Comparison of ENCODE assay signal across 1 cellular context in the genomic region with DNA sequence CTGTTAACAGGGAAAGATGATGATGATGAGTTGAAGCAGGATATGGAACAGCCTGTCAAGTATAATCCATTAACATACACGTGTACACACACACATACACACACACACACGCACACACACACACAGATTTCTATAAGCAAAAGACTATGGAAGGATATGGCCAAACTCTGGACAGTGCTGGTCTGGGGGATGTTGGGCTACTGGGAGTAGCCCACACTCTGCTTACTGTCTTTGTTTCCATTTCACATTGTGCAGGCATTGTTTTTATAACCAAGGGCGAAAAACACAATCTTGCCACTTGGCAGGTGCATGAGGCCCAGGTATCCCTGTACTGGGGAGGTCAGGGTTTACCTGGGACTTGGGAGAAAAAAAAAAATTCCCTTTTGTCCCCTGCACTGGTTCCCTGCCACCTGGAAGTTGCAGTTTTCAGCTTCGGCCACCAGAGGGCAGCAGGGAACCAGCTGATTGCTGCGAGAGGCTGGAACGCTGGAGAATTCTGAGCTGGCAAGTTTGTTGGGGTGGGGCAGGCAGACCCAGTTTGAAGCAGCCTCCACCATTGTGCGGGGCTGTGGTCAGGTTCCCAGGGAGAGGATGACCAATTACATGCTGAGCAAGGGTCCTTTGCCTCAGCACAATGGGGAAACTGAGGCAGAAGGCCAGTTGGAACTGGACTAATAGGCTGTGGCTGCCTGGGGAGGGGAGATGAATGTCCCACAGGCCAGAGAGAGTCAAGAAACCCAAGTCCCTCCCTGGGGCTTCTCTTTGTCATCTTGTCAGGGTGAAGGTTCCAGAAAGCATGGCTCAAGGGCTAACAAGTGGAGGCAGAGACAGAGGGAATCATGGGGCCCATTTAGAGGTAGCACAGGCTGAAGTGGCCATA.
TF ChIP-seq lines count a peak whose summit lies in the region.

No MANE protein-coding gene starts in this region.

TF ChIP-seq in K562, 482 proteins besides CTCF, POLR2A, EP300 and RAD21 (continued from another document and continues in another):
- TF ChIP-seq, protein P1, sequence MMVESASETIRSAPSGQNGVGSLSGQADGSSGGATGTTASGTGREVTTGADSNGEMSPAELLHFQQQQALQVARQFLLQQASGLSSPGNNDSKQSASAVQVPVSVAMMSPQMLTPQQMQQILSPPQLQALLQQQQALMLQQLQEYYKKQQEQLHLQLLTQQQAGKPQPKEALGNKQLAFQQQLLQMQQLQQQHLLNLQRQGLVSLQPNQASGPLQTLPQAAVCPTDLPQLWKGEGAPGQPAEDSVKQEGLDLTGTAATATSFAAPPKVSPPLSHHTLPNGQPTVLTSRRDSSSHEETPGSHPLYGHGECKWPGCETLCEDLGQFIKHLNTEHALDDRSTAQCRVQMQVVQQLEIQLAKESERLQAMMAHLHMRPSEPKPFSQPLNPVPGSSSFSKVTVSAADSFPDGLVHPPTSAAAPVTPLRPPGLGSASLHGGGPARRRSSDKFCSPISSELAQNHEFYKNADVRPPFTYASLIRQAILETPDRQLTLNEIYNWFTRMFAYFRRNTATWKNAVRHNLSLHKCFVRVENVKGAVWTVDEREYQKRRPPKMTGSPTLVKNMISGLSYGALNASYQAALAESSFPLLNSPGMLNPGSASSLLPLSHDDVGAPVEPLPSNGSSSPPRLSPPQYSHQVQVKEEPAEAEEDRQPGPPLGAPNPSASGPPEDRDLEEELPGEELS (CRISPR knock-in tag; IDR thresholded peaks at IDR 0.05; ENCODE audit: borderline replicate concordance): no peak
- TF ChIP-seq HEY1 (CRISPR knock-in tag; IDR thresholded peaks at IDR 0.05; ENCODE audit: borderline replicate concordance) (no peak), ZNF830 (CRISPR knock-in tag; IDR thresholded peaks at IDR 0.05) (no peak), SRSF7 (optimal IDR thresholded peaks at IDR 0.05; ENCODE audit: low read depth, low read length) (no peak), E2F4 (CRISPR knock-in tag; IDR thresholded peaks at IDR 0.05; ENCODE audit: low read depth) (no peak), SIRT6 (IDR thresholded peaks at IDR 0.05; ENCODE audit: low read depth, low read length) (no peak), SMC3 (conservative IDR thresholded peaks at IDR 0.05; ENCODE audit: insufficient read depth, low read depth, low read length) (peak; percentile 100), RCOR1 (IDR thresholded peaks at IDR 0.05; ENCODE audit: borderline replicate concordance in 1 of 2, low read depth in 2 of 2, low read length in 2 of 2) (peak in 1 of 2 experiments; percentile 52; a peak in 1 of 4 replicates), GABPA (tag; conservative IDR thresholded peaks at IDR 0.05; ENCODE audit: low read depth) (no peak), BDP1 (IDR thresholded peaks at IDR 0.05; ENCODE audit: insufficient read depth, insufficient read length) (no peak), TARDBP (IDR thresholded peaks at IDR 0.05) (0 out of 2 replicates have a peak, but pooled peaks have one; percentile 30), ZNF695 (CRISPR knock-in tag; IDR thresholded peaks at IDR 0.05) (no peak), CC2D1A (IDR thresholded peaks at IDR 0.05) (peak; percentile 79), NFIX (CRISPR knock-in tag; IDR thresholded peaks at IDR 0.05; ENCODE audit: low read depth) (no peak), ZNF134 (CRISPR knock-in tag; conservative IDR thresholded peaks at IDR 0.05) (no peak), FOXA3 (CRISPR knock-in tag; conservative IDR thresholded peaks at IDR 0.05 in 1 of 2, IDR thresholded peaks at IDR 0.05 in 1 of 2) (0 out of 4 replicates have a peak, but pooled peaks of 1 of the 2 experiments have one; percentile 21), GTF2A2 (tag; IDR thresholded peaks at IDR 0.05) (no peak), MCM3 (IDR thresholded peaks at IDR 0.05) (peak; percentile 24; the same call in 1 of the 2 replicates), DMBX1 (CRISPR knock-in tag; IDR thresholded peaks at IDR 0.05; ENCODE audit: borderline replicate concordance) (no peak), MGA (IDR thresholded peaks at IDR 0.05) (no peak), ILK (tag; IDR thresholded peaks at IDR 0.05; ENCODE audit: borderline replicate concordance, low read depth) (no peak), CEBPZ (IDR thresholded peaks at IDR 0.05; ENCODE audit: borderline replicate concordance, low read depth, low read length) (no peak), ZBTB7A (IDR thresholded peaks at IDR 0.05; ENCODE audit: borderline replicate concordance, control insufficient read depth, low read depth, low read length) (no peak), RB1 (IDR thresholded peaks at IDR 0.05; ENCODE audit: low read depth) (peak; percentile 66; the same call in 1 of the 2 replicates)
- TF ChIP-seq, protein P2, sequence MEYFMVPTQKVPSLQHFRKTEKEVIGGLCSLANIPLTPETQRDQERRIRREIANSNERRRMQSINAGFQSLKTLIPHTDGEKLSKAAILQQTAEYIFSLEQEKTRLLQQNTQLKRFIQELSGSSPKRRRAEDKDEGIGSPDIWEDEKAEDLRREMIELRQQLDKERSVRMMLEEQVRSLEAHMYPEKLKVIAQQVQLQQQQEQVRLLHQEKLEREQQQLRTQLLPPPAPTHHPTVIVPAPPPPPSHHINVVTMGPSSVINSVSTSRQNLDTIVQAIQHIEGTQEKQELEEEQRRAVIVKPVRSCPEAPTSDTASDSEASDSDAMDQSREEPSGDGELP (CRISPR knock-in tag; IDR thresholded peaks at IDR 0.05; ENCODE audit: borderline replicate concordance): peak; percentile 94
- TF ChIP-seq, protein P3, sequence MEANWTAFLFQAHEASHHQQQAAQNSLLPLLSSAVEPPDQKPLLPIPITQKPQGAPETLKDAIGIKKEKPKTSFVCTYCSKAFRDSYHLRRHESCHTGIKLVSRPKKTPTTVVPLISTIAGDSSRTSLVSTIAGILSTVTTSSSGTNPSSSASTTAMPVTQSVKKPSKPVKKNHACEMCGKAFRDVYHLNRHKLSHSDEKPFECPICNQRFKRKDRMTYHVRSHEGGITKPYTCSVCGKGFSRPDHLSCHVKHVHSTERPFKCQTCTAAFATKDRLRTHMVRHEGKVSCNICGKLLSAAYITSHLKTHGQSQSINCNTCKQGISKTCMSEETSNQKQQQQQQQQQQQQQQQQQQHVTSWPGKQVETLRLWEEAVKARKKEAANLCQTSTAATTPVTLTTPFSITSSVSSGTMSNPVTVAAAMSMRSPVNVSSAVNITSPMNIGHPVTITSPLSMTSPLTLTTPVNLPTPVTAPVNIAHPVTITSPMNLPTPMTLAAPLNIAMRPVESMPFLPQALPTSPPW (CRISPR knock-in tag; IDR thresholded peaks at IDR 0.05): peak; percentile 57
